Comparison of ENCODE assay signal across 23 cellular contexts in genomic region chr6:34908194-34908593, GRCh38. TPM values are rescaled to one million over a fixed set of nuclear protein-coding genes. Genes with fewer than 3 reads are reported as not detected.
A peak's percentile ranks its signal among the peaks of the same experiment; 100 is the strongest.
DNase-seq lines count a peak whose midpoint lies in the region; ATAC-seq, FAIRE-seq and TF ChIP-seq lines count a peak whose summit lies in the region.
"Had no signal": no experiment of that assay in that cellular context is flagged by ENCODE, and none has a peak within 500 bp of the region (broad histone marks: within the 10 kb centered on the region; RNA-seq: fewer than 3 reads in every experiment).

No MANE protein-coding gene starts in this region.

- no peak overlapping the region for H3K4me3 ChIP-seq in K562
- H3K4me3 ChIP-seq in hepatocyte: no peak overlapping the region
- H3K4me3 ChIP-seq in trophoblast cell (ENCODE audit: low read depth, low read length): no peak overlapping the region
- no peak overlapping the region for H3K4me3 ChIP-seq in tibial nerve
- H3K4me3 ChIP-seq: BLaER1 treated with 17β-estradiol and CSF1 and Interleukin-3, amounts not matched to agents 10 nM and 100 nM had no signal

- H3K27ac ChIP-seq in K562 (ENCODE audit: extremely low read depth, low read depth, low read length): no peak overlapping the region
- H3K27ac ChIP-seq in hepatocyte: no peak overlapping the region
- H3K27ac ChIP-seq in trophoblast cell (ENCODE audit: low read depth, low read length): no peak overlapping the region
- no peak overlapping the region for H3K27ac ChIP-seq in tibial nerve
- H3K27ac ChIP-seq: 22Rv1; BLaER1 treated with 17β-estradiol and CSF1 and Interleukin-3, amounts not matched to agents 10 nM and 100 nM had no signal

- no peak for FAIRE-seq in K562 (lab: Jason Lieb, UNC)
- FAIRE-seq: G401.6, GM12892 had no signal

- H3K9ac ChIP-seq in K562 (ENCODE audit: insufficient read depth in 1 of 2, low read depth in 2 of 2, low read length in 2 of 2) (no peak overlapping the region), trophoblast cell (ENCODE audit: low read length) (no peak overlapping the region)
- H3K9ac ChIP-seq: BLaER1 treated with 17β-estradiol and CSF1 and Interleukin-3, amounts not matched to agents 10 nM and 100 nM had no signal

- no peaks in the 10 kb centered on the region for H3K36me3 ChIP-seq in K562 (ENCODE audit: control insufficient read depth, insufficient read depth, low read length)
- H3K36me3 ChIP-seq in hepatocyte (replicated peaks; ENCODE audit: insufficient read depth, low read depth): no peaks in the 10 kb centered on the region
- H3K36me3 ChIP-seq in trophoblast cell (ENCODE audit: control insufficient read depth in 1 of 2, insufficient read depth in 2 of 2, low read length in 2 of 2): no peaks in the 10 kb centered on the region
- peaks cover 0 to 3% (median 0%) of the 10 kb centered on the region in 3 donors for H3K36me3 ChIP-seq in tibial nerve

- WGBS in K562 (ENCODE audit: insufficient coverage, low coverage, missing lambda C conversion rate): 62% methylated on average over 3 of the region's 3 CpGs
- 86% methylated on average over 3 of the region's 3 CpGs for WGBS in hepatocyte (ENCODE audit: low lambda C conversion rate, missing lambda C conversion rate)
- WGBS in trophoblast cell (ENCODE audit: extremely low coverage, insufficient coverage, insufficient read length): no CpG with 5 or more reads among the region's 3 CpGs
- WGBS in tibial nerve, 2 donors: 97% methylated on average over 3 of the region's 3 CpGs

- BruUV-seq in K562 (replicated peaks; lab: Mats Ljungman, UMichigan): no TSS peak

- POLR2A ChIA-PET in K562 (lab: Yijun Ruan, JAX): interaction anchor here (1.0 to 1.1 kb wide), 2 partner anchors 10 to 16 kb away, joined by 3 read pairs; no protein-coding TSS in a partner anchor

- H3K79me1 ChIP-seq in trophoblast cell (ENCODE audit: low read length): no peaks in the 10 kb centered on the region

- H4K20me1 ChIP-seq in K562 (replicated peaks; ENCODE audit: control insufficient read depth, insufficient read depth, low read length): peaks cover 4% of the 10 kb centered on the region; the same call in 1 of the 2 replicates
- H4K20me1 ChIP-seq in hepatocyte (ENCODE audit: insufficient read depth, poor library complexity, severe bottlenecking): peaks cover 12% of the 10 kb centered on the region

- H3K4me2 ChIP-seq in K562 (ENCODE audit: insufficient read depth, low read length): no peak overlapping the region
- H3K4me2 ChIP-seq in hepatocyte: no peak overlapping the region
- no peak overlapping the region for H3K4me2 ChIP-seq in trophoblast cell (ENCODE audit: low read length)

- H4K8ac ChIP-seq in trophoblast cell (ENCODE audit: low read depth, low read length): no peak overlapping the region

- DNase-seq in Right ventricle myocardium superior (no peak), Right ventricle myocardium inferior (ENCODE audit: missing footprints) (no peak), K562 (ENCODE audit: extremely low read depth in 1 of 4, low spot score in 3 of 4) (no peak), hepatocyte (ENCODE audit: low spot score) (peak; percentile 12), trophoblast cell (peak in 1 of 2 donors; percentile 57), tibial nerve (ENCODE audit: low spot score in 2 of 2) (no peak), NCI-H524 treated with DMSO at 0.1 percent for 48 hours (lab: John Stamatoyannopoulos, UW) (no peak)
- DNase-seq: ACHN; CD8-positive, alpha-beta T cell; HFFc6; IMR-90; NCI-H1105 treated with DMSO at 0.1 percent for 48 hours; NCI-H2081 treated with DMSO at 0.1 percent for 48 hours; NCI-H2171 treated with DMSO at 0.1 percent for 48 hours; NCI-H526; RPMI8226; SIG-M5 had no signal

- H3K18ac ChIP-seq in trophoblast cell (ENCODE audit: low read length): no peak overlapping the region

- H4K91ac ChIP-seq in trophoblast cell (ENCODE audit: low read depth, low read length): no peak overlapping the region

- intact Hi-C loops in Right ventricle myocardium superior (cut with DNase I) (no loop called here), Right ventricle myocardium inferior (cut with DNase I) (no loop called here), K562 (cut with micrococcal nuclease) (no loop called here)

- H3K79me2 ChIP-seq in K562 (ENCODE audit: control insufficient read depth, insufficient read depth, low read length) (peaks cover 3% of the 10 kb centered on the region; the same call in 1 of the 3 replicates), hepatocyte (peaks cover 97% of the 10 kb centered on the region), trophoblast cell (ENCODE audit: control insufficient read depth, insufficient read depth, low read length, poor library complexity) (peaks cover 3% of the 10 kb centered on the region)

- no peak overlapping the region for H2BK120ac ChIP-seq in trophoblast cell (ENCODE audit: insufficient read depth, low read length, poor library complexity)

- H3K4ac ChIP-seq in trophoblast cell (ENCODE audit: low read depth, low read length): peak overlapping the region; percentile 77

- no peaks in the 10 kb centered on the region for H3K9me1 ChIP-seq in K562 (ENCODE audit: control insufficient read depth, insufficient read depth, low read length)

- no peak overlapping the region for H4K12ac ChIP-seq in trophoblast cell (ENCODE audit: low read depth, low read length)

- no peak for TF ChIP-seq RAD21 in K562 (CRISPR knock-in tag; conservative IDR thresholded peaks at IDR 0.05 in 1 of 2, IDR thresholded peaks at IDR 0.05 in 1 of 2)

- TF ChIP-seq POLR2A in K562 (conservative IDR thresholded peaks at IDR 0.05) (no peak), tibial nerve (IDR thresholded peaks at IDR 0.05) (no peak)

- H2AFZ ChIP-seq in K562 (ENCODE audit: low read depth, low read length) (no peak overlapping the region), hepatocyte (no peak overlapping the region), trophoblast cell (ENCODE audit: insufficient read depth, low read length, poor library complexity) (no peak overlapping the region)

- no peak overlapping the region for H2AK5ac ChIP-seq in trophoblast cell (ENCODE audit: low read length)

- TF ChIP-seq CTCF in K562 (IDR thresholded peaks at IDR 0.05 in 2 of 3, conservative IDR thresholded peaks at IDR 0.05 in 1 of 3; ENCODE audit: insufficient read depth in 2 of 3, low read depth in 1 of 3, low read length in 3 of 3): no peak
- no peak for TF ChIP-seq CTCF in hepatocyte (IDR thresholded peaks at IDR 0.05; ENCODE audit: poor library complexity)
- TF ChIP-seq CTCF in tibial nerve (IDR thresholded peaks at IDR 0.05): no peak

- H3K4me1 ChIP-seq in K562 (replicated peaks in 1 of 2; ENCODE audit: control insufficient read depth in 2 of 2, insufficient read depth in 2 of 2, low read length in 2 of 2) (peaks cover 0 to 3% of the 10 kb centered on the region in 2 experiments; a peak in 3 of 5 replicates), hepatocyte (ENCODE audit: insufficient read depth) (peaks cover 4% of the 10 kb centered on the region), trophoblast cell (ENCODE audit: control insufficient read depth in 1 of 2, insufficient read depth in 2 of 2, low read length in 2 of 2) (peaks cover 0 to 4% of the 10 kb centered on the region in 2 experiments), tibial nerve (peaks cover 0 to 30% (median 0%) of the 10 kb centered on the region in 4 donors)

- TF ChIP-seq EP300 in K562 (IDR thresholded peaks at IDR 0.05; ENCODE audit: low read length) (no peak), tibial nerve (IDR thresholded peaks at IDR 0.05) (no peak)

- no peak overlapping the region for H3K23ac ChIP-seq in trophoblast cell (ENCODE audit: low read length)

- H3K14ac ChIP-seq in trophoblast cell (ENCODE audit: low read length): no peak overlapping the region

- H2BK12ac ChIP-seq in trophoblast cell (ENCODE audit: low read length): no peak overlapping the region

- H3K9me3 ChIP-seq in K562 (replicated peaks; ENCODE audit: control insufficient read depth, insufficient read depth, low read depth, low read length) (no peaks in the 10 kb centered on the region), hepatocyte (ENCODE audit: low read depth) (no peaks in the 10 kb centered on the region), trophoblast cell (ENCODE audit: insufficient read depth, low read depth, low read length) (no peaks in the 10 kb centered on the region), tibial nerve (no peaks in the 10 kb centered on the region)
- H3K9me3 ChIP-seq: BLaER1 treated with 17β-estradiol and CSF1 and Interleukin-3, amounts not matched to agents 10 nM and 100 nM had no signal

- CTCF ChIA-PET in K562 (lab: Yijun Ruan, JAX; ENCODE audit: low intra/inter-chr PET ratio): no interaction called here

- ATAC-seq in Right ventricle myocardium superior (ENCODE audit: poor library complexity) (peak; percentile 20), Right ventricle myocardium inferior (no peak), K562 (peak; percentile 72), GM19351 (IDR thresholded peaks at IDR 0.05; ENCODE audit: unreplicated experiment) (no peak)
- ATAC-seq: CD8-positive, alpha-beta T cell; SK-N-SH treated with all-trans-retinoic acid at 6 μM for 48 hours had no signal

- no peaks in the 10 kb centered on the region for H3K9me2 ChIP-seq in hepatocyte (replicated peaks; ENCODE audit: insufficient read depth)

- in situ Hi-C loops in K562 (cut with MboI): no loop called here

- no peak overlapping the region for H2BK5ac ChIP-seq in trophoblast cell (ENCODE audit: low read depth, low read length, poor library complexity)

- H3K27me3 ChIP-seq in K562 (ENCODE audit: control insufficient read depth in 2 of 2, insufficient read depth in 2 of 2, low read length in 2 of 2) (no peaks in the 10 kb centered on the region), hepatocyte (no peaks in the 10 kb centered on the region), trophoblast cell (ENCODE audit: insufficient read depth, low read length) (no peaks in the 10 kb centered on the region), tibial nerve (no peaks in the 10 kb centered on the region)
- H3K27me3 ChIP-seq: BLaER1 treated with 17β-estradiol and CSF1 and Interleukin-3, amounts not matched to agents 10 nM and 100 nM had no signal

RNA-seq across cellular contexts. Expression of gene ANKS1A, which starts 19.1 kb away (rescaled TPM):
- total RNA-seq in Right ventricle myocardium superior (25.0 TPM), Right ventricle myocardium inferior (26.8 TPM), K562 (2014; rRNA removed) (6.2 and 8.7 TPM in 2 replicates), K562 (2014; rRNA removed; fragmentation: Illumina TruSeq; extraction: Trizol) (3.6 and 4.3 TPM in 2 replicates), K562 (2015; rRNA removed; fragmentation: Illumina TruSeq; extraction: Trizol) (5.3 and 5.7 TPM in 2 replicates), K562 (2021) (11.6 and 13.8 TPM in 2 replicates), hepatocyte (18.5 and 25.4 TPM in 2 replicates), tibial nerve (10 to 100 TPM; 39.3 to 55.9 (median 44.0) TPM)
- total RNA-seq in K562 (2011; cell fraction: chromatin; rRNA removed; ENCODE audit: low replicate concordance): 48.2 and 58.7 TPM in 2 replicates
- 18.5 and 20.9 TPM in 2 replicates for total RNA-seq in K562 (2011; cell fraction: nucleolus; rRNA removed)
- total RNA-seq in K562 (2011; cell fraction: nucleoplasm; rRNA removed): 19.7 and 20.3 TPM in 2 replicates
- polyA plus RNA-seq in K562 (2011; rRNA removed) (3.8 and 6.2 TPM in 2 replicates), K562 (2014; fragmentation: Illumina TruSeq; extraction: Trizol) (9.4 and 9.8 TPM in 2 replicates), K562 (2014; fragmentation: Nextera tagmentation; extraction: Ambion mirVana) (1 to 10 TPM; 1.1 to 1.5 TPM), K562 (2014; rRNA removed) (5.4 and 5.7 TPM in 2 replicates), hepatocyte (15.9 and 17.5 TPM in 2 replicates)
- polyA plus RNA-seq in K562 (2011; cell fraction: cytosol; rRNA removed): 3.0 and 3.5 TPM in 2 replicates
- 9.2 and 13.2 TPM in 2 replicates for polyA plus RNA-seq in K562 (2011; cell fraction: nucleus; rRNA removed)
- 9.3 and 11.1 TPM in 2 replicates for polyA plus RNA-seq in K562 (2012)
- polyA minus RNA-seq in K562 (2011; rRNA and poly(A)+ RNA removed): 9.5 and 12.5 TPM in 2 replicates
- polyA minus RNA-seq in K562 (2011; cell fraction: cytosol; rRNA and poly(A)+ RNA removed): 5.9 and 11.5 TPM in 2 replicates
- polyA minus RNA-seq in K562 (2011; cell fraction: nucleus; rRNA and poly(A)+ RNA removed): 7.1 and 10.3 TPM in 2 replicates
- 176 and 189 TPM in 2 replicates for polyA plus RNA-seq in trophoblast cell (2013)

RNA-seq across cellular contexts. Expression of gene TAF11, which starts 20.4 kb away (rescaled TPM):
- 13.7 TPM for total RNA-seq in Right ventricle myocardium superior
- 16.7 TPM for total RNA-seq in Right ventricle myocardium inferior
- 29.2 and 52.2 TPM in 2 replicates for total RNA-seq in K562 (2011; cell fraction: chromatin; rRNA removed; ENCODE audit: low replicate concordance)
- 25.0 and 26.5 TPM in 2 replicates for total RNA-seq in K562 (2011; cell fraction: nucleolus; rRNA removed)
- 35.7 and 46.0 TPM in 2 replicates for total RNA-seq in K562 (2011; cell fraction: nucleoplasm; rRNA removed)
- total RNA-seq in K562 (2014; rRNA removed): 40.9 and 59.3 TPM in 2 replicates
- total RNA-seq in K562 (2014; rRNA removed; fragmentation: Illumina TruSeq; extraction: Trizol): 71.9 and 83.0 TPM in 2 replicates
- 65.9 and 73.2 TPM in 2 replicates for total RNA-seq in K562 (2015; rRNA removed; fragmentation: Illumina TruSeq; extraction: Trizol)
- 49.4 and 52.7 TPM in 2 replicates for total RNA-seq in K562 (2021)
- 70.6 and 91.9 TPM in 2 replicates for polyA plus RNA-seq in K562 (2011; rRNA removed)
- 26.4 and 54.7 TPM in 2 replicates for polyA plus RNA-seq in K562 (2011; cell fraction: cytosol; rRNA removed)
- 34.5 and 45.8 TPM in 2 replicates for polyA plus RNA-seq in K562 (2011; cell fraction: nucleus; rRNA removed)
- polyA plus RNA-seq in K562 (2012): 43.8 and 49.9 TPM in 2 replicates
- polyA plus RNA-seq in K562 (2014; fragmentation: Illumina TruSeq; extraction: Trizol): 67.5 and 74.2 TPM in 2 replicates
- 10 to 100 TPM; 42.0 to 44.9 TPM for polyA plus RNA-seq in K562 (2014; fragmentation: Nextera tagmentation; extraction: Ambion mirVana)
- 74.7 and 77.2 TPM in 2 replicates for polyA plus RNA-seq in K562 (2014; rRNA removed)
- 30.6 and 33.4 TPM in 2 replicates for polyA minus RNA-seq in K562 (2011; rRNA and poly(A)+ RNA removed)
- polyA minus RNA-seq in K562 (2011; cell fraction: cytosol; rRNA and poly(A)+ RNA removed): 12.2 and 14.1 TPM in 2 replicates
- 12.3 and 18.2 TPM in 2 replicates for polyA minus RNA-seq in K562 (2011; cell fraction: nucleus; rRNA and poly(A)+ RNA removed)
- 43.9 and 47.6 TPM in 2 replicates for total RNA-seq in hepatocyte
- 33.1 and 38.6 TPM in 2 replicates for polyA plus RNA-seq in hepatocyte
- polyA plus RNA-seq in trophoblast cell (2013): 26.3 and 26.9 TPM in 2 replicates
- total RNA-seq in tibial nerve: 10 to 100 TPM; 17.1 to 25.3 (median 20.3) TPM

Comparison
In these comparisons a context has a peak if more than half of its experiments do, and no peak if none do; other contexts are left out.
1. ATAC-seq: peak in Right ventricle myocardium superior (single experiment) and K562 (single experiment); none in Right ventricle myocardium inferior (single experiment) and GM19351 (single experiment).